ENCODE assay signal across 10 cellular contexts in the genomic region with DNA sequence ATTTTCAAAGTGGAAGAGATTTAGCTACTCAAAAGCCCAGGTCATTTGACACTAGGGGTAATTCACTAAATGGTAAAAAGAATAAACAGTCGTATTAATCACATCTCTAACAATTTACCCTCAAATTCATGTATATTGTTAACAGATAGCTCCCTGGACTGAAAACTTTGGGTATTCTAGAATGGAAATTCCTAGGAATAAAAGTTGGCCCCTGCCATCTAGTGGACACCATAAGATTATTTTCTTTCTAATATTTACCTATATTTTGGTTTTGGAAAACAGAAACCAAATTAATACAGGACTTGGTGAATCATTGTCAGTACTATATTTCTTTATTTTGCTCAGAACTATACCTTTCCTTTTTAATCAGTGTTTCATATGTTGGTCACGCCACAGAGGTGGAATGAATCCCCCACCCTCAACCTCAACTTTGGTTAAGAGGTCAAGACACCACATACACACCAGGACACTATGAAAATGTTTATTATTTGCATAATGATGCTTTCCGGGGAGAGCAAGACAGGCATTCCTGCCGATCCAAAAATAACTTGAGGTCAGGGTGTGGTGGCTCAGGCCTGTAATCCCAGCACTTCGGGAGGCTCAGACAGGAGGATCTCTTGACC.
DNase-seq lines count a peak whose midpoint lies in the region; ATAC-seq, FAIRE-seq and TF ChIP-seq lines count a peak whose summit lies in the region.
"Had no signal": no experiment of that assay in that cellular context is flagged by ENCODE, and none has a peak within 500 bp of the region (broad histone marks: within the 10 kb centered on the region; RNA-seq: fewer than 3 reads in every experiment).

No MANE protein-coding gene starts in this region.

- H3K36me3 Mint-ChIP-seq in HFFc6 (ENCODE audit: low read depth) = no peaks in the 10 kb centered on the region
- H3K36me3 Mint-ChIP-seq in activated T-helper 17 cell treated with anti-CD3 and anti-CD28 coated beads, Interleukin-2, amount 50 U/mL, for 72 hours (ENCODE audit: low read depth) = no peaks in the 10 kb centered on the region
- H3K36me3 Mint-ChIP-seq: activated naive CD8-positive, alpha-beta T cell had no signal

- peak; percentile 34 for ATAC-seq in left colon
- no peak for ATAC-seq in activated T-helper 17 cell treated with anti-CD3 and anti-CD28 coated beads, Interleukin-2, amount 50 U/mL, for 72 hours (replicated peaks)
- ATAC-seq in HG03045 (IDR thresholded peaks at IDR 0.05; ENCODE audit: unreplicated experiment) = no peak

- H3K9me3 Mint-ChIP-seq in HFFc6 = no peaks in the 10 kb centered on the region
- H3K9me3 Mint-ChIP-seq in activated T-helper 17 cell treated with anti-CD3 and anti-CD28 coated beads, Interleukin-2, amount 50 U/mL, for 72 hours = no peaks in the 10 kb centered on the region

- FAIRE-seq in TTC549 (lab: Jason Lieb, UNC) = peak; percentile 46

- DNase-seq in ACHN = peak; percentile 8
- peak; percentile 0 for DNase-seq in HFFc6
- no peak for DNase-seq in left colon
- no peak for DNase-seq in stimulated activated CD4-positive, alpha-beta T cell treated with anti-CD3 and anti-CD28 coated beads, Interleukin-4, amount 100 ng/mL, for 24 hours
- no peak for DNase-seq in mucosa of gallbladder (ENCODE audit: low spot score)
- DNase-seq: GF-D8 had no signal

- H3K27me3 Mint-ChIP-seq in HFFc6 (ENCODE audit: insufficient read depth) = no peaks in the 10 kb centered on the region; the same call in 1 of the 2 replicates
- H3K27me3 Mint-ChIP-seq in activated T-helper 17 cell treated with anti-CD3 and anti-CD28 coated beads, Interleukin-2, amount 50 U/mL, for 72 hours = no peaks in the 10 kb centered on the region
- H3K27me3 Mint-ChIP-seq: activated naive CD8-positive, alpha-beta T cell had no signal

- peak; percentile 70 for TF ChIP-seq CTCF in HFFc6 (IDR thresholded peaks at IDR 0.05)

- peak overlapping the region; percentile 61 for H3K4me3 Mint-ChIP-seq in HFFc6
- H3K4me3 Mint-ChIP-seq in activated T-helper 17 cell treated with anti-CD3 and anti-CD28 coated beads, Interleukin-2, amount 50 U/mL, for 72 hours = no peak overlapping the region
- H3K4me3 Mint-ChIP-seq: activated naive CD8-positive, alpha-beta T cell had no signal

- H3K4me1 Mint-ChIP-seq in HFFc6 (ENCODE audit: low read depth) = peaks cover 10% of the 10 kb centered on the region
- H3K4me1 Mint-ChIP-seq in activated T-helper 17 cell treated with anti-CD3 and anti-CD28 coated beads, Interleukin-2, amount 50 U/mL, for 72 hours = no peaks in the 10 kb centered on the region

- in situ Hi-C loops in ACHN (cut with HindIII; ENCODE audit: low pct_ligation_motif_present, low pct_unique_long_range_greater_than_20kb, low sequenced_read_pairs) = no loop called here

- intact Hi-C loops in left colon (cut with DNase I, micrococcal nuclease) = no loop called here

- no peak overlapping the region for H3K27ac Mint-ChIP-seq in HFFc6
- H3K27ac Mint-ChIP-seq in activated T-helper 17 cell treated with anti-CD3 and anti-CD28 coated beads, Interleukin-2, amount 50 U/mL, for 72 hours = no peak overlapping the region
- H3K27ac Mint-ChIP-seq: activated naive CD8-positive, alpha-beta T cell had no signal

Comparison
In these comparisons a context has a peak if more than half of its experiments do, and no peak if none do; other contexts are left out.
1. DNase-seq: peak in ACHN (single experiment) and HFFc6 (single experiment); none in left colon (0 of 2), stimulated activated CD4-positive, alpha-beta T cell treated with anti-CD3 and anti-CD28 coated beads, Interleukin-4, amount 100 ng/mL, for 24 hours (single experiment) and mucosa of gallbladder (single experiment).